In genomic region chr9:35014517-35014916, GRCh38 we compare ENCODE assay signal across 31 cellular contexts. TPM values are rescaled to one million over a fixed set of nuclear protein-coding genes. Genes with fewer than 3 reads are reported as not detected.
"Had no signal": no experiment of that assay in that cellular context is flagged by ENCODE, and none has a peak within 500 bp of the region (broad histone marks: within the 10 kb centered on the region; RNA-seq: fewer than 3 reads in every experiment).

No MANE protein-coding gene starts in this region.

- H3K4me1 ChIP-seq: adrenal gland, body of pancreas, foreskin keratinocyte, gastroesophageal sphincter had no signal

- DNase-seq: activated CD4-positive, alpha-beta memory T cell treated with anti-CD3 and anti-CD28 coated beads for 36 hours; activated CD4-positive, alpha-beta T cell treated with anti-CD3 and anti-CD28 coated beads for 36 hours; activated CD4-positive, alpha-beta T cell treated with anti-CD3 and anti-CD28 coated beads, Interleukin-2, amount 10 ng/mL, durations not matched to agents 24 days and 14 days; activated CD4-positive, CD25-positive, alpha-beta regulatory T cell; activated CD4-positive, CD25-positive, alpha-beta regulatory T cell treated with anti-CD3 and anti-CD28 coated beads, Interleukin-2, amount 50 U/mL, for 72 hours; activated CD8-positive, alpha-beta memory T cell treated with anti-CD3 and anti-CD28 coated beads, Interleukin-2, amount 10 ng/mL, durations not matched to agents 7 days and 5 days; activated CD8-positive, alpha-beta memory T cell treated with anti-CD3 and anti-CD28 coated beads, Interleukin-2, amount 50 U/mL, for 4 hours; activated CD8-positive, alpha-beta T cell treated with anti-CD3 and anti-CD28 coated beads, Interleukin-2, amount 10 ng/mL, durations not matched to agents 7 days and 5 days; activated effector memory CD4-positive, alpha-beta T cell treated with anti-CD3 and anti-CD28 coated beads, Interleukin-2, amount 50 U/mL, for 16 hours; activated naive CD4-positive, alpha-beta T cell treated with anti-CD3 and anti-CD28 coated beads for 36 hours; activated naive CD8-positive, alpha-beta T cell treated with anti-CD3 and anti-CD28 coated beads for 36 hours; activated naive CD8-positive, alpha-beta T cell treated with anti-CD3 and anti-CD28 coated beads, Interleukin-2, amount 50 U/mL, for 24 hours; activated T-cell treated with anti-CD3 and anti-CD28 coated beads, Interleukin-2, amount 50 U/mL, for 1 hour; activated T-cell treated with anti-CD3 and anti-CD28 coated beads, Interleukin-2, amount 50 U/mL, for 48 hours; adrenal gland; amygdala; aorta; body of pancreas; caudate nucleus; cortex of kidney; dermis blood vessel endothelial cell; effector CD4-positive, alpha-beta T cell; foreskin keratinocyte; T-helper 2 cell had no signal

- H3K4me3 Mint-ChIP-seq: activated CD4-positive, alpha-beta memory T cell treated with anti-CD3 and anti-CD28 coated beads for 36 hours; activated CD4-positive, alpha-beta T cell treated with anti-CD3 and anti-CD28 coated beads for 36 hours; activated CD4-positive, alpha-beta T cell treated with anti-CD3 and anti-CD28 coated beads, Interleukin-2, amount 10 ng/mL, durations not matched to agents 24 days and 14 days; activated CD8-positive, alpha-beta memory T cell treated with anti-CD3 and anti-CD28 coated beads, Interleukin-2, amount 10 ng/mL, durations not matched to agents 7 days and 5 days; activated CD8-positive, alpha-beta T cell treated with anti-CD3 and anti-CD28 coated beads, Interleukin-2, amount 10 ng/mL, durations not matched to agents 7 days and 5 days; activated naive CD4-positive, alpha-beta T cell treated with anti-CD3 and anti-CD28 coated beads for 36 hours; activated naive CD4-positive, alpha-beta T cell treated with anti-CD3 and anti-CD28 coated beads, Interleukin-2, amount 50 U/mL, for 24 hours; activated naive CD8-positive, alpha-beta T cell treated with anti-CD3 and anti-CD28 coated beads for 36 hours; activated naive CD8-positive, alpha-beta T cell treated with anti-CD3 and anti-CD28 coated beads, Interleukin-2, amount 50 U/mL, for 24 hours; activated T-helper 1 cell treated with anti-CD3 and anti-CD28 coated beads, Interleukin-12 subunit alpha, Interleukin-12 subunit beta, Interleukin-2, Interleukin-4 antibody, amounts not matched to agents 30 ng/mL and 10 ng/mL and 1 ng/mL, durations not matched to agents 14 hours and 24 hours and 36 hours had no signal

- H3K27ac ChIP-seq: adrenal gland, body of pancreas, foreskin keratinocyte, gastroesophageal sphincter had no signal

- H3K4me1 Mint-ChIP-seq: activated CD8-positive, alpha-beta memory T cell treated with anti-CD3 and anti-CD28 coated beads, Interleukin-2, amount 10 ng/mL, durations not matched to agents 7 days and 5 days; activated naive CD8-positive, alpha-beta T cell treated with anti-CD3 and anti-CD28 coated beads, Interleukin-2, amount 50 U/mL, for 24 hours had no signal

- H3K27ac Mint-ChIP-seq: activated CD4-positive, alpha-beta memory T cell treated with anti-CD3 and anti-CD28 coated beads for 36 hours; activated CD4-positive, alpha-beta T cell treated with anti-CD3 and anti-CD28 coated beads for 36 hours; activated CD4-positive, alpha-beta T cell treated with anti-CD3 and anti-CD28 coated beads, Interleukin-2, amount 10 ng/mL, durations not matched to agents 24 days and 14 days; activated CD8-positive, alpha-beta memory T cell treated with anti-CD3 and anti-CD28 coated beads, Interleukin-2, amount 10 ng/mL, durations not matched to agents 7 days and 5 days; activated CD8-positive, alpha-beta T cell treated with anti-CD3 and anti-CD28 coated beads, Interleukin-2, amount 10 ng/mL, durations not matched to agents 7 days and 5 days; activated naive CD4-positive, alpha-beta T cell treated with anti-CD3 and anti-CD28 coated beads for 36 hours; activated naive CD4-positive, alpha-beta T cell treated with anti-CD3 and anti-CD28 coated beads, Interleukin-2, amount 50 U/mL, for 24 hours; activated naive CD8-positive, alpha-beta T cell treated with anti-CD3 and anti-CD28 coated beads for 36 hours; activated naive CD8-positive, alpha-beta T cell treated with anti-CD3 and anti-CD28 coated beads, Interleukin-2, amount 50 U/mL, for 24 hours; activated T-helper 1 cell treated with anti-CD3 and anti-CD28 coated beads, Interleukin-12 subunit alpha, Interleukin-12 subunit beta, Interleukin-2, Interleukin-4 antibody, amounts not matched to agents 30 ng/mL and 10 ng/mL and 1 ng/mL, durations not matched to agents 14 hours and 24 hours and 36 hours; activated T-helper 2 cell treated with anti-CD3 and anti-CD28 coated beads, Interferon-gamma antibody, Interleukin-2, Interleukin-4, amounts not matched to agents 10 μg/mL and 5 μg/mL and 100 μg/mL, durations not matched to agents 14 hours and 24 hours and 36 hours had no signal

- H3K4me3 ChIP-seq: adrenal gland, body of pancreas, gastroesophageal sphincter had no signal

- H3K27me3 ChIP-seq: adrenal gland, body of pancreas, foreskin keratinocyte, gastroesophageal sphincter had no signal

- H3K27me3 Mint-ChIP-seq: activated CD4-positive, alpha-beta memory T cell treated with anti-CD3 and anti-CD28 coated beads for 36 hours; activated CD4-positive, alpha-beta T cell treated with anti-CD3 and anti-CD28 coated beads for 36 hours; activated CD4-positive, alpha-beta T cell treated with anti-CD3 and anti-CD28 coated beads, Interleukin-2, amount 10 ng/mL, durations not matched to agents 24 days and 14 days; activated CD8-positive, alpha-beta memory T cell treated with anti-CD3 and anti-CD28 coated beads, Interleukin-2, amount 10 ng/mL, durations not matched to agents 7 days and 5 days; activated naive CD4-positive, alpha-beta T cell treated with anti-CD3 and anti-CD28 coated beads, Interleukin-2, amount 50 U/mL, for 24 hours; activated naive CD8-positive, alpha-beta T cell treated with anti-CD3 and anti-CD28 coated beads for 36 hours; activated naive CD8-positive, alpha-beta T cell treated with anti-CD3 and anti-CD28 coated beads, Interleukin-2, amount 50 U/mL, for 24 hours had no signal

- ATAC-seq: activated CD4-positive, alpha-beta T cell treated with anti-CD3 and anti-CD28 coated beads for 36 hours; activated CD8-positive, alpha-beta memory T cell treated with anti-CD3 and anti-CD28 coated beads, Interleukin-2, amount 10 ng/mL, durations not matched to agents 7 days and 5 days; activated CD8-positive, alpha-beta T cell treated with anti-CD3 and anti-CD28 coated beads, Interleukin-2, amount 10 ng/mL, durations not matched to agents 7 days and 5 days; activated naive CD8-positive, alpha-beta T cell treated with anti-CD3 and anti-CD28 coated beads, Interleukin-2, amount 50 U/mL, for 24 hours; body of pancreas; esophagus mucosa; foreskin keratinocyte; gastroesophageal sphincter had no signal

RNA-seq across cellular contexts. Expression of gene PHF24, which starts 56.4 kb away (rescaled TPM):
- total RNA-seq: activated CD8-positive, alpha-beta memory T cell treated with anti-CD3 and anti-CD28 coated beads for 36 hours; activated CD8-positive, alpha-beta memory T cell treated with anti-CD3 and anti-CD28 coated beads, Interleukin-2, amount 10 ng/mL, durations not matched to agents 7 days and 5 days; activated CD8-positive, alpha-beta T cell treated with anti-CD3 and anti-CD28 coated beads, Interleukin-2, amount 10 ng/mL, durations not matched to agents 7 days and 5 days; activated naive CD4-positive, alpha-beta T cell treated with anti-CD3 and anti-CD28 coated beads for 36 hours; activated T-helper 2 cell treated with anti-CD3 and anti-CD28 coated beads, Interferon-gamma antibody, Interleukin-2, Interleukin-4, amounts not matched to agents 10 μg/mL and 5 μg/mL and 100 μg/mL, durations not matched to agents 14 hours and 24 hours and 36 hours; dermis blood vessel endothelial cell; T-helper 1 cell treated with Interleukin-12 subunit alpha and Interleukin-12 subunit beta and Interleukin-4 antibody, amounts not matched to agents 30 ng/mL and 1 ng/mL, for 36 hours had no signal
- polyA plus RNA-seq: aorta had no signal
